In the genomic region with DNA sequence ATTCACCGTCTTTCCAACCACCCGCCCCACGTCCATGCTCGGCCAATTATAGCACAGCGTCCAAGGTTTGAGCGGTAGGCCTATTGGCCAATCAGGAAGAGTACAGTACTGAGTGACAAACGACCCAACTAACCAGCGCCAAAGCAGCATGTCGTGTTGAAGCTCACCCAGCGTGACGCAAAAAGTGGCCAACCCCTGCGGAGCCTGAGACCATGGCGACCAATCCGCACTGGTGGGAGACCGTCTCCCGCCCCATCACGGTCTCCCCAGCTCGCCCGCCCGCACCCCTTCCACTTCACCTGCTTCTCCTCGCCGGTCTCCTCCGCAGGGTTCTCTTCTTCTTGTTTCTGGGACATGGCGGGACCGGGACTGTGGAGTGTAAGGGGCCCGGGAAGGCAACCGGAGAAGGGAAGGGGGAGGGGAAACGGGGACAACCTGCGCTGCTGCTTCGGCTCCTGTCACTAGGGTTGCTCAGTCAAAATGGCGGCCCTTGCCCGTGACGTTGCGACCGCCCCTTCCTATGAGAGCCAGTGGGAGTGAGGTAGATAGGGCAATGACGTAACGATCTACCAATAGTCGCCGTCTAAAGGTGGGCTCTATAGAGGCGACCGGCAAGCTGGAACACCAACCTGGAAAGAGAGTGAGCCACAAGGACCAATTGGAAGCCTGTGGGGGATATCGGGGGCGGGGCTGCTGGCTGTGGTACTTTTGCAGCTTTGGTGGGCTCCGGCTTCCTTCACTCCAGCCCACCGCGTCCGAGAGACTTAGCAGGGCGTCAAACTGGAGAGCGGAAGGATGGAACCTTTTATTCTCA, we compare ENCODE assay signal across 8 cellular contexts. TPM values are rescaled to one million over a fixed set of nuclear protein-coding genes. Genes with fewer than 3 reads are reported as not detected.
DNase-seq lines count a peak whose midpoint lies in the region; ATAC-seq and TF ChIP-seq lines count a peak whose summit lies in the region.

A gene with protein sequence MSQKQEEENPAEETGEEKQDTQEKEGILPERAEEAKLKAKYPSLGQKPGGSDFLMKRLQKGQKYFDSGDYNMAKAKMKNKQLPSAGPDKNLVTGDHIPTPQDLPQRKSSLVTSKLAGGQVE (minus strand): TSS at position 498 of the 814 bp plus-strand sequence. CDS start 142 bp downstream, at position 356.

- peaks cover 22 to 24% of the 10 kb centered on the region in 2 donors for H3K4me1 Mint-ChIP-seq in natural killer cell treated with Interleukin-12 subunit alpha and Interleukin-12 subunit beta and Interleukin-15 and Interleukin-18, amount 100 ng/mL, for 72 hours (ENCODE audit: low read depth in 2 of 2)

- in situ Hi-C loops in G401 (cut with HindIII; ENCODE audit: low sequenced_read_pairs) (no loop called here), HAP-1 (cut with MboI; ENCODE audit: low sequenced_read_pairs) (no loop called here)

- H3K4me3 ChIP-seq in HAP-1 (peak within 1 kb of the TSS; percentile 99), MG63 (peak within 1 kb of the TSS; percentile 98), fibroblast of the aortic adventitia (ENCODE audit: low read depth, low read length) (peak within 1 kb of the TSS; percentile 83)

- H3K4me3 Mint-ChIP-seq in natural killer cell treated with Interleukin-12 subunit alpha and Interleukin-12 subunit beta and Interleukin-15 and Interleukin-18, amount 100 ng/mL, for 72 hours = no peak within 1 kb of the TSS

- H3K27me3 Mint-ChIP-seq in natural killer cell treated with Interleukin-12 subunit alpha and Interleukin-12 subunit beta and Interleukin-15 and Interleukin-18, amount 100 ng/mL, for 72 hours = no peaks in the 10 kb centered on the region

- peaks cover 5% of the 10 kb centered on the region for H3K4me1 ChIP-seq in HAP-1

- H3K36me3 ChIP-seq in HAP-1 (replicated peaks) = peaks cover 22% of the 10 kb centered on the region
- H3K36me3 ChIP-seq in MG63 = peaks cover 42% of the 10 kb centered on the region

- DNase-seq in G401 (ENCODE audit: low spot score) (peak; percentile 100), HAP-1 (ENCODE audit: low spot score in 2 of 2) (peak; percentile 98 to 100), MG63 (peak; percentile 99), SHP77 (lab: John Stamatoyannopoulos, UW) (peak; percentile 100), fibroblast of the aortic adventitia (ENCODE audit: low read depth) (peak; percentile 100)
- peak; percentile 91 for DNase-seq in activated effector memory CD4-positive, alpha-beta T cell treated with Interleukin-2 at 50 U/mL for 16 hours
- DNase-seq in natural killer cell treated with Interleukin-12 subunit alpha and Interleukin-12 subunit beta and Interleukin-15 and Interleukin-18, amount 100 ng/mL, for 72 hours (ENCODE audit: low spot score) = peak; percentile 97
- DNase-seq in stimulated activated naive CD8-positive, alpha-beta T cell treated with anti-CD3 and anti-CD28 coated beads, Interleukin-15, Interleukin-2, amounts not matched to agents 100 U/mL and 50 U/mL, for 24 hours = peak; percentile 93

- H3K27ac Mint-ChIP-seq in natural killer cell treated with Interleukin-12 subunit alpha and Interleukin-12 subunit beta and Interleukin-15 and Interleukin-18, amount 100 ng/mL, for 72 hours = no peak within 1 kb of the TSS

- H3K27me3 ChIP-seq in HAP-1 (ENCODE audit: low read depth) (peaks cover 6% of the 10 kb centered on the region), MG63 (no peaks in the 10 kb centered on the region)

- H3K9me3 Mint-ChIP-seq in natural killer cell treated with Interleukin-12 subunit alpha and Interleukin-12 subunit beta and Interleukin-15 and Interleukin-18, amount 100 ng/mL, for 72 hours = no peaks in the 10 kb centered on the region

- H3K9me3 ChIP-seq in HAP-1 (no peaks in the 10 kb centered on the region), MG63 (no peaks in the 10 kb centered on the region)

- ATAC-seq in natural killer cell treated with Interleukin-12 subunit alpha and Interleukin-12 subunit beta and Interleukin-15 and Interleukin-18, amount 100 ng/mL, for 72 hours = peak; percentile 95
- ATAC-seq in stimulated activated naive CD8-positive, alpha-beta T cell treated with anti-CD3 and anti-CD28 coated beads, Interleukin-15, Interleukin-2, amounts not matched to agents 100 U/mL and 50 U/mL, for 24 hours = peak; percentile 91

- no peak for TF ChIP-seq CTCF in fibroblast of the aortic adventitia (IDR thresholded peaks at IDR 0.05; ENCODE audit: insufficient read depth, low read length)

- peaks cover 24% of the 10 kb centered on the region for H3K36me3 Mint-ChIP-seq in natural killer cell treated with Interleukin-12 subunit alpha and Interleukin-12 subunit beta and Interleukin-15 and Interleukin-18, amount 100 ng/mL, for 72 hours

RNA-seq across cellular contexts. Expression of the gene that starts here (rescaled TPM):
- 219 and 372 TPM in 2 replicates for total RNA-seq in G401 (2014; rRNA removed; shearing (Covaris generic))
- 172 and 256 TPM in 2 replicates for total RNA-seq in MG63 (2014; rRNA removed; shearing (Covaris generic); ENCODE audit: low replicate concordance)
- 82.1 and 156 TPM in 2 replicates for total RNA-seq in fibroblast of the aortic adventitia (ENCODE audit: low replicate concordance)
- total RNA-seq in natural killer cell treated with Interleukin-12 subunit alpha and Interleukin-12 subunit beta and Interleukin-15 and Interleukin-18, amount 100 ng/mL, for 72 hours = 100 to 1,000 TPM; 214 to 249 TPM

Comparison
In these comparisons a context has a peak if more than half of its experiments do, and no peak if none do; other contexts are left out.
1. Peak in every context shown above with its lines: DNase-seq, ATAC-seq and H3K4me3 ChIP-seq.